8 cellular contexts compared by ENCODE assay signal in genomic region chr10:104231784-104232612, GRCh38. TPM values are rescaled to one million over a fixed set of nuclear protein-coding genes. Genes with fewer than 3 reads are reported as not detected.
A peak's percentile ranks its signal among the peaks of the same experiment; 100 is the strongest.
DNase-seq lines count a peak whose midpoint lies in the region; ATAC-seq lines count a peak whose summit lies in the region.

Gene CFAP43 (minus strand): TSS chr10:104232364. CDS start chr10:104232246, 118 bp downstream.

- no peaks in the 10 kb centered on the region for H3K36me3 ChIP-seq in CD4-positive, CD25-positive, alpha-beta regulatory T cell (ENCODE audit: control insufficient read depth, insufficient read depth, low read length)

- peaks cover 4 to 14% (median 10%) of the 10 kb centered on the region in 4 donors for H3K4me1 Mint-ChIP-seq in CD4-positive, CD25-positive, alpha-beta regulatory T cell
- H3K4me1 Mint-ChIP-seq in activated CD8-positive, alpha-beta memory T cell treated with anti-CD3 and anti-CD28 coated beads, Interleukin-2, amount 10 ng/mL, durations not matched to agents 7 days and 5 days = peaks cover 11% of the 10 kb centered on the region
- peaks cover 0 to 12% of the 10 kb centered on the region in 2 donors for H3K4me1 Mint-ChIP-seq in effector memory CD8-positive, alpha-beta T cell (ENCODE audit: low read depth in 2 of 2)

- peaks cover 9 to 11% of the 10 kb centered on the region in 2 experiments for H3K9me3 ChIP-seq in CD4-positive, CD25-positive, alpha-beta regulatory T cell (ENCODE audit: control insufficient read depth in 2 of 2, low read length in 2 of 2)

- H3K27me3 ChIP-seq in CD4-positive, CD25-positive, alpha-beta regulatory T cell (ENCODE audit: control insufficient read depth, insufficient read depth, low read length) = peaks cover 38% of the 10 kb centered on the region

- H3K4me1 ChIP-seq in CD4-positive, CD25-positive, alpha-beta regulatory T cell (ENCODE audit: control insufficient read depth, insufficient read depth, low read length, poor library complexity, severe bottlenecking) = peaks cover 16% of the 10 kb centered on the region

- H3K27ac Mint-ChIP-seq in CD4-positive, CD25-positive, alpha-beta regulatory T cell = peak within 1 kb of the TSS; percentile 52 to 76 (median 72)
- peak within 1 kb of the TSS; percentile 40 for H3K27ac Mint-ChIP-seq in activated CD8-positive, alpha-beta memory T cell treated with anti-CD3 and anti-CD28 coated beads, Interleukin-2, amount 10 ng/mL, durations not matched to agents 7 days and 5 days
- peak within 1 kb of the TSS; percentile 90 for H3K27ac Mint-ChIP-seq in effector memory CD8-positive, alpha-beta T cell

- peak within 1 kb of the TSS; percentile 82 for H3K4me3 ChIP-seq in CD4-positive, CD25-positive, alpha-beta regulatory T cell (ENCODE audit: low read depth, low read length)

- H3K4me3 Mint-ChIP-seq in CD4-positive, CD25-positive, alpha-beta regulatory T cell = peak within 1 kb of the TSS; percentile 88 to 97 (median 89)
- peak within 1 kb of the TSS; percentile 85 for H3K4me3 Mint-ChIP-seq in activated CD8-positive, alpha-beta memory T cell treated with anti-CD3 and anti-CD28 coated beads, Interleukin-2, amount 10 ng/mL, durations not matched to agents 7 days and 5 days
- peak within 1 kb of the TSS; percentile 77 to 83 for H3K4me3 Mint-ChIP-seq in effector memory CD8-positive, alpha-beta T cell

- H3K27me3 Mint-ChIP-seq in CD4-positive, CD25-positive, alpha-beta regulatory T cell = peaks cover 71% of the 10 kb centered on the region
- peaks cover 29% of the 10 kb centered on the region for H3K27me3 Mint-ChIP-seq in activated CD8-positive, alpha-beta memory T cell treated with anti-CD3 and anti-CD28 coated beads, Interleukin-2, amount 10 ng/mL, durations not matched to agents 7 days and 5 days
- peaks cover 37 to 44% of the 10 kb centered on the region in 2 donors for H3K27me3 Mint-ChIP-seq in effector memory CD8-positive, alpha-beta T cell

- CTCF ChIA-PET in activated CD8-positive, alpha-beta memory T cell treated with anti-CD3 and anti-CD28 coated beads, Interleukin-2, amount 10 ng/mL, durations not matched to agents 7 days and 5 days (lab: Charles Lee) = interaction anchor here (1.2 kb wide), 1 partner anchor 10 kb away, joined by 3 read pairs; no protein-coding TSS in a partner anchor

- H3K36me3 Mint-ChIP-seq in CD4-positive, CD25-positive, alpha-beta regulatory T cell = no peaks in the 10 kb centered on the region
- peaks cover 2% of the 10 kb centered on the region for H3K36me3 Mint-ChIP-seq in activated CD8-positive, alpha-beta memory T cell treated with anti-CD3 and anti-CD28 coated beads, Interleukin-2, amount 10 ng/mL, durations not matched to agents 7 days and 5 days
- peaks cover 20% of the 10 kb centered on the region for H3K36me3 Mint-ChIP-seq in effector memory CD8-positive, alpha-beta T cell (ENCODE audit: insufficient read depth)

- no peak within 1 kb of the TSS for H3K27ac ChIP-seq in CD4-positive, CD25-positive, alpha-beta regulatory T cell (ENCODE audit: insufficient read depth, low read length, poor library complexity, severe bottlenecking)

- peaks cover 0 to 7% (median 4%) of the 10 kb centered on the region in 7 donors for H3K9me3 Mint-ChIP-seq in CD4-positive, CD25-positive, alpha-beta regulatory T cell
- peaks cover 5% of the 10 kb centered on the region for H3K9me3 Mint-ChIP-seq in activated CD8-positive, alpha-beta memory T cell treated with anti-CD3 and anti-CD28 coated beads, Interleukin-2, amount 10 ng/mL, durations not matched to agents 7 days and 5 days (ENCODE audit: low read depth)
- H3K9me3 Mint-ChIP-seq in effector memory CD8-positive, alpha-beta T cell = no peaks in the 10 kb centered on the region

- peak; percentile 97 to 99 (median 98) for DNase-seq in CD4-positive, CD25-positive, alpha-beta regulatory T cell
- peak; percentile 100 for DNase-seq in HPDE6-E6E7 (ENCODE audit: extremely low spot score)
- peak; percentile 91 to 97 for DNase-seq in NOMO-1 (lab: John Stamatoyannopoulos, UW; ENCODE audit: unreplicated experiment in 2 of 2)
- peak; percentile 99 for DNase-seq in activated CD8-positive, alpha-beta memory T cell treated with anti-CD3 and anti-CD28 coated beads, Interleukin-2, amount 10 ng/mL, durations not matched to agents 7 days and 5 days
- DNase-seq in effector memory CD8-positive, alpha-beta T cell = peak; percentile 100
- DNase-seq in lung microvascular endothelial cell (ENCODE audit: low read depth in 2 of 2) = peak; percentile 96 to 97
- DNase-seq in stimulated activated CD4-positive, alpha-beta T cell treated with anti-CD3 and anti-CD28 coated beads, TNF-alpha, amount 100 ng/mL, for 24 hours (ENCODE audit: low read depth in 3 of 3) = peak; percentile 99

- ATAC-seq in CD4-positive, CD25-positive, alpha-beta regulatory T cell (ENCODE audit: low read depth in 2 of 2) = peak; percentile 100
- peak; percentile 100 for ATAC-seq in GM19468 (IDR thresholded peaks at IDR 0.05; ENCODE audit: extremely low read depth, unreplicated experiment)
- ATAC-seq in activated CD8-positive, alpha-beta memory T cell treated with anti-CD3 and anti-CD28 coated beads, Interleukin-2, amount 10 ng/mL, durations not matched to agents 7 days and 5 days = peak; percentile 100
- ATAC-seq in effector memory CD8-positive, alpha-beta T cell (replicated peaks) = peak; percentile 99

RNA-seq across cellular contexts. Expression of gene CFAP43, which starts in this region (rescaled TPM):
- not detected for total RNA-seq in CD4-positive, CD25-positive, alpha-beta regulatory T cell
- polyA plus RNA-seq in CD4-positive, CD25-positive, alpha-beta regulatory T cell = not detected
- total RNA-seq in activated CD8-positive, alpha-beta memory T cell treated with anti-CD3 and anti-CD28 coated beads, Interleukin-2, amount 10 ng/mL, durations not matched to agents 7 days and 5 days = not detected
- under 0.01 TPM in 2 replicates for total RNA-seq in lung microvascular endothelial cell

Comparison
In these comparisons a context has a peak if more than half of its experiments do, and no peak if none do; other contexts are left out.
1. Peak in DNase-seq, ATAC-seq and H3K4me3 ChIP-seq in CD4-positive, CD25-positive, alpha-beta regulatory T cell; RNA of the gene not detected or under 1 TPM.
2. Peak in DNase-seq and ATAC-seq in activated CD8-positive, alpha-beta memory T cell treated with anti-CD3 and anti-CD28 coated beads, Interleukin-2, amount 10 ng/mL, durations not matched to agents 7 days and 5 days; RNA of the gene not detected or under 1 TPM.
3. Peak in DNase-seq in lung microvascular endothelial cell; RNA of the gene not detected or under 1 TPM.
4. H3K27ac Mint-ChIP-seq: peak in every context shown above with its lines; median percentile 90 in effector memory CD8-positive, alpha-beta T cell; 72 in CD4-positive, CD25-positive, alpha-beta regulatory T cell; 40 in activated CD8-positive, alpha-beta memory T cell treated with anti-CD3 and anti-CD28 coated beads, Interleukin-2, amount 10 ng/mL, durations not matched to agents 7 days and 5 days.